Comparison of ENCODE assay signal across 14 cellular contexts in genomic region chrX:108167211-108167872, GRCh38.
A peak's percentile ranks its signal among the peaks of the same experiment; 100 is the strongest.
DNase-seq lines count a peak whose midpoint lies in the region; ATAC-seq, FAIRE-seq and TF ChIP-seq lines count a peak whose summit lies in the region.
"Had no signal": no experiment of that assay in that cellular context is flagged by ENCODE, and none has a peak within 500 bp of the region (broad histone marks: within the 10 kb centered on the region; RNA-seq: fewer than 3 reads in every experiment).

No MANE protein-coding gene starts in this region.

- FAIRE-seq in GM12891 (lab: Jason Lieb, UNC) = peak; percentile 66
- FAIRE-seq: frontal cortex had no signal

- ATAC-seq in GM21786 (IDR thresholded peaks at IDR 0.05; ENCODE audit: unreplicated experiment) = no peak

- H3K23ac ChIP-seq in neuronal stem cell (ENCODE audit: low read depth, low read length, poor library complexity) = no peak overlapping the region

- H2BK15ac ChIP-seq in neuronal stem cell (ENCODE audit: low read length) = no peak overlapping the region

- intact Hi-C loops in ascending aorta (cut with DNase I) = no loop called here

- TF ChIP-seq CTCF in brain microvascular endothelial cell (IDR thresholded peaks at IDR 0.05; ENCODE audit: low read depth, low read length, missing control alignments) = no peak
- no peak for TF ChIP-seq CTCF in ascending aorta (IDR thresholded peaks at IDR 0.05)

- no peak overlapping the region for H3K18ac ChIP-seq in neuronal stem cell (ENCODE audit: low read length)

- H2BK5ac ChIP-seq in neuronal stem cell (ENCODE audit: low read length) = no peak overlapping the region

- H2BK120ac ChIP-seq in neuronal stem cell (ENCODE audit: low read depth, low read length) = no peak overlapping the region

- H2AK5ac ChIP-seq in neuronal stem cell (ENCODE audit: low read depth, low read length) = no peak overlapping the region

- H3K14ac ChIP-seq in neuronal stem cell (ENCODE audit: low read length) = no peak overlapping the region

- H3K27ac ChIP-seq in brain microvascular endothelial cell (no peak overlapping the region), neuronal stem cell (replicated peaks; ENCODE audit: low read length) (no peak overlapping the region), ascending aorta (no peak overlapping the region)
- H3K27ac ChIP-seq: adrenal gland, SJSA1 had no signal

- H3K79me1 ChIP-seq in neuronal stem cell (ENCODE audit: low read depth, low read length) = no peaks in the 10 kb centered on the region

- no peak overlapping the region for H3K4me2 ChIP-seq in neuronal stem cell (ENCODE audit: insufficient read depth, low read length, poor library complexity, severe bottlenecking)

- no peak overlapping the region for H4K8ac ChIP-seq in neuronal stem cell (ENCODE audit: low read depth, low read length)

- DNase-seq in GM12891 (ENCODE audit: insufficient read length, low spot score) (no peak), M059J (ENCODE audit: low read depth) (peak; percentile 80), brain microvascular endothelial cell (peak; percentile 70), kidney tubule cell (ENCODE audit: low spot score) (peak; percentile 64), neuronal stem cell (ENCODE audit: low spot score) (no peak), ascending aorta (ENCODE audit: low spot score in 2 of 2) (no peak)
- DNase-seq: activated CD4-positive, alpha-beta T cell treated with anti-CD3 and anti-CD28 coated beads, Interleukin-2, amount 10 ng/mL, durations not matched to agents 24 days and 14 days; CD4-positive, alpha-beta memory T cell; nephron progenitor cell; substantia nigra had no signal

- in situ Hi-C loops in brain microvascular endothelial cell (cut with HindIII; ENCODE audit: low pct_ligation_motif_present, low sequenced_read_pairs) = no loop called here

- no peak overlapping the region for H2BK12ac ChIP-seq in neuronal stem cell (ENCODE audit: low read length)

- H3K9me3 ChIP-seq in neuronal stem cell (replicated peaks in 1 of 2; ENCODE audit: control insufficient read depth in 2 of 2, insufficient read depth in 1 of 2, low read depth in 1 of 2, low read length in 2 of 2) = no peaks in the 10 kb centered on the region
- H3K9me3 ChIP-seq in ascending aorta = no peaks in the 10 kb centered on the region
- H3K9me3 ChIP-seq: adrenal gland, SJSA1 had no signal

- no peaks in the 10 kb centered on the region for H3K4me1 ChIP-seq in neuronal stem cell (ENCODE audit: control insufficient read depth in 2 of 2, insufficient read depth in 1 of 2, low read depth in 1 of 2, low read length in 2 of 2)
- H3K4me1 ChIP-seq in ascending aorta = no peaks in the 10 kb centered on the region
- H3K4me1 ChIP-seq: adrenal gland had no signal

- TF ChIP-seq POLR2A in GM12891 (IDR thresholded peaks at IDR 0.05; ENCODE audit: low read depth, low read length) = no peak

- H3K9ac ChIP-seq in neuronal stem cell (ENCODE audit: low read depth, low read length, poor library complexity) = no peak overlapping the region

- H3K4me3 ChIP-seq in brain microvascular endothelial cell (ENCODE audit: low read depth, low read length) = no peak overlapping the region
- no peak overlapping the region for H3K4me3 ChIP-seq in neuronal stem cell (ENCODE audit: low read length in 2 of 2)
- H3K4me3 ChIP-seq in ascending aorta = no peak overlapping the region
- H3K4me3 ChIP-seq: adrenal gland, SJSA1 had no signal

- H3K4ac ChIP-seq in neuronal stem cell (ENCODE audit: low read length) = no peak overlapping the region

- WGBS in neuronal stem cell (ENCODE audit: extremely low coverage in 2 of 2, insufficient read length in 2 of 2, insufficient replicate concordance in 1 of 2), 2 donors = no CpG with 5 or more reads among the region's 5 CpGs

- no peak overlapping the region for H2AFZ ChIP-seq in neuronal stem cell (ENCODE audit: low read length)

- H3K36me3 ChIP-seq in brain microvascular endothelial cell (replicated peaks) = no peaks in the 10 kb centered on the region
- H3K36me3 ChIP-seq in neuronal stem cell (replicated peaks in 1 of 2; ENCODE audit: control insufficient read depth in 2 of 2, insufficient read depth in 2 of 2, low read length in 2 of 2) = peaks cover 0 to 4% of the 10 kb centered on the region in 2 donors
- no peaks in the 10 kb centered on the region for H3K36me3 ChIP-seq in ascending aorta
- H3K36me3 ChIP-seq: adrenal gland, SJSA1 had no signal

- no peak overlapping the region for H4K91ac ChIP-seq in neuronal stem cell (ENCODE audit: low read depth, low read length, poor library complexity)

- H3K27me3 ChIP-seq in brain microvascular endothelial cell (replicated peaks) = no peaks in the 10 kb centered on the region
- no peaks in the 10 kb centered on the region for H3K27me3 ChIP-seq in neuronal stem cell (ENCODE audit: control insufficient read depth in 3 of 3, insufficient read depth in 3 of 3, low read depth in 1 of 3, low read length in 3 of 3)
- H3K27me3 ChIP-seq in ascending aorta = no peaks in the 10 kb centered on the region
- H3K27me3 ChIP-seq: SJSA1 had no signal

TF ChIP-seq in GM12891, 5 proteins besides CTCF, POLR2A, EP300 and RAD21:
- no peak for TF ChIP-seq SPI1 (IDR thresholded peaks at IDR 0.05; ENCODE audit: low read depth, low read length)
- TF ChIP-seq PAX5 (IDR thresholded peaks at IDR 0.05; ENCODE audit: insufficient read depth, low read length, severe bottlenecking) = no peak
- no peak for TF ChIP-seq TAF1 (IDR thresholded peaks at IDR 0.05; ENCODE audit: low read depth, low read length)
- no peak for TF ChIP-seq POU2F2 (IDR thresholded peaks at IDR 0.05; ENCODE audit: low read depth, low read length)
- no peak for TF ChIP-seq POLR2AphosphoS5 (IDR thresholded peaks at IDR 0.05; ENCODE audit: low read depth, low read length)

Comparison
In these comparisons a context has a peak if more than half of its experiments do, and no peak if none do; other contexts are left out.
1. DNase-seq: peak in M059J (single experiment), brain microvascular endothelial cell (single experiment) and kidney tubule cell (single experiment); none in GM12891 (single experiment), neuronal stem cell (single experiment) and ascending aorta (0 of 2).